In genomic region chr1:215888159-215888558, GRCh38 we compare ENCODE assay signal across 1 cellular context.
TF ChIP-seq lines count a peak whose summit lies in the region.

No MANE protein-coding gene starts in this region.

TF ChIP-seq in HCT116, 20 proteins besides CTCF, POLR2A, EP300 and RAD21 (continued from another document):
- TF ChIP-seq, protein P1, sequence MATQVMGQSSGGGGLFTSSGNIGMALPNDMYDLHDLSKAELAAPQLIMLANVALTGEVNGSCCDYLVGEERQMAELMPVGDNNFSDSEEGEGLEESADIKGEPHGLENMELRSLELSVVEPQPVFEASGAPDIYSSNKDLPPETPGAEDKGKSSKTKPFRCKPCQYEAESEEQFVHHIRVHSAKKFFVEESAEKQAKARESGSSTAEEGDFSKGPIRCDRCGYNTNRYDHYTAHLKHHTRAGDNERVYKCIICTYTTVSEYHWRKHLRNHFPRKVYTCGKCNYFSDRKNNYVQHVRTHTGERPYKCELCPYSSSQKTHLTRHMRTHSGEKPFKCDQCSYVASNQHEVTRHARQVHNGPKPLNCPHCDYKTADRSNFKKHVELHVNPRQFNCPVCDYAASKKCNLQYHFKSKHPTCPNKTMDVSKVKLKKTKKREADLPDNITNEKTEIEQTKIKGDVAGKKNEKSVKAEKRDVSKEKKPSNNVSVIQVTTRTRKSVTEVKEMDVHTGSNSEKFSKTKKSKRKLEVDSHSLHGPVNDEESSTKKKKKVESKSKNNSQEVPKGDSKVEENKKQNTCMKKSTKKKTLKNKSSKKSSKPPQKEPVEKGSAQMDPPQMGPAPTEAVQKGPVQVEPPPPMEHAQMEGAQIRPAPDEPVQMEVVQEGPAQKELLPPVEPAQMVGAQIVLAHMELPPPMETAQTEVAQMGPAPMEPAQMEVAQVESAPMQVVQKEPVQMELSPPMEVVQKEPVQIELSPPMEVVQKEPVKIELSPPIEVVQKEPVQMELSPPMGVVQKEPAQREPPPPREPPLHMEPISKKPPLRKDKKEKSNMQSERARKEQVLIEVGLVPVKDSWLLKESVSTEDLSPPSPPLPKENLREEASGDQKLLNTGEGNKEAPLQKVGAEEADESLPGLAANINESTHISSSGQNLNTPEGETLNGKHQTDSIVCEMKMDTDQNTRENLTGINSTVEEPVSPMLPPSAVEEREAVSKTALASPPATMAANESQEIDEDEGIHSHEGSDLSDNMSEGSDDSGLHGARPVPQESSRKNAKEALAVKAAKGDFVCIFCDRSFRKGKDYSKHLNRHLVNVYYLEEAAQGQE (IDR thresholded peaks at IDR 0.05; ENCODE audit: low read depth) = no peak
- TF ChIP-seq SRF (IDR thresholded peaks at IDR 0.05; ENCODE audit: low read depth) = no peak
- no peak for TF ChIP-seq ZBTB33 (IDR thresholded peaks at IDR 0.05; ENCODE audit: extremely low read depth, insufficient replicate concordance, low read length)
- no peak for TF ChIP-seq EGR1 (IDR thresholded peaks at IDR 0.05; ENCODE audit: low read depth)
- TF ChIP-seq FOSL1 (IDR thresholded peaks at IDR 0.05; ENCODE audit: low read depth) = no peak
- TF ChIP-seq ZFX (IDR thresholded peaks at IDR 0.05) = no peak
- no peak for TF ChIP-seq YY1 (IDR thresholded peaks at IDR 0.05; ENCODE audit: extremely low read depth, insufficient replicate concordance, low read depth, low read length)
- TF ChIP-seq CEBPB (IDR thresholded peaks at IDR 0.05; ENCODE audit: low read depth) = no peak
- TF ChIP-seq JUND (IDR thresholded peaks at IDR 0.05) = no peak
- no peak for TF ChIP-seq TCF7L2 (IDR thresholded peaks at IDR 0.05; ENCODE audit: borderline replicate concordance, extremely low read depth, insufficient read depth, insufficient read length)
- TF ChIP-seq POLR2AphosphoS5 (IDR thresholded peaks at IDR 0.05; ENCODE audit: low read depth, low read length) = no peak
- TF ChIP-seq CBX3 (IDR thresholded peaks at IDR 0.05; ENCODE audit: low read depth) = no peak
- no peak for TF ChIP-seq EZH2 (IDR thresholded peaks at IDR 0.05)
